In genomic region chr1:26097696-26098095, GRCh38 we compare ENCODE assay signal across 15 cellular contexts. TPM values are rescaled to one million over a fixed set of nuclear protein-coding genes. Genes with fewer than 3 reads are reported as not detected.
A peak's percentile ranks its signal among the peaks of the same experiment; 100 is the strongest.
DNase-seq lines count a peak whose midpoint lies in the region; ATAC-seq and TF ChIP-seq lines count a peak whose summit lies in the region.
"Had no signal": no experiment of that assay in that cellular context is flagged by ENCODE, and none has a peak within 500 bp of the region (broad histone marks: within the 10 kb centered on the region; RNA-seq: fewer than 3 reads in every experiment).

No MANE protein-coding gene starts in this region.

- peaks cover 5 to 15% of the 10 kb centered on the region in 2 donors for H3K27me3 Mint-ChIP-seq in CD8-positive, alpha-beta memory T cell

- no peaks in the 10 kb centered on the region for H3K36me3 ChIP-seq in GM23248 (ENCODE audit: low read depth)
- no peaks in the 10 kb centered on the region for H3K36me3 ChIP-seq in CD8-positive, alpha-beta memory T cell (ENCODE audit: insufficient read depth, low read length)
- H3K36me3 ChIP-seq: pancreas, transverse colon had no signal

- in situ Hi-C loops in GM23248 (cut with MboI) = no loop called here

- no peaks in the 10 kb centered on the region for H3K79me2 ChIP-seq in GM23248 (ENCODE audit: insufficient read depth)

- H4K20me1 ChIP-seq in GM23248 (ENCODE audit: insufficient read depth) = no peaks in the 10 kb centered on the region

- no peaks in the 10 kb centered on the region for H3K36me3 Mint-ChIP-seq in CD8-positive, alpha-beta memory T cell

- H3K9me2 ChIP-seq in GM23248 (ENCODE audit: insufficient read depth) = no peaks in the 10 kb centered on the region

- H3K9me3 Mint-ChIP-seq in CD8-positive, alpha-beta memory T cell = no peaks in the 10 kb centered on the region
- H3K9me3 Mint-ChIP-seq: activated naive CD4-positive, alpha-beta T cell treated with anti-CD3 and anti-CD28 coated beads for 36 hours had no signal

- H3K4me3 Mint-ChIP-seq in CD8-positive, alpha-beta memory T cell = no peak overlapping the region
- H3K4me3 Mint-ChIP-seq: activated naive CD4-positive, alpha-beta T cell treated with anti-CD3 and anti-CD28 coated beads for 36 hours had no signal

- H2AFZ ChIP-seq in GM23248 = no peak overlapping the region

- CTCF ChIA-PET in CD8-positive, alpha-beta memory T cell (lab: Charles Lee) = interaction anchor here (0.8 to 1.4 kb wide), 2 partner anchors 47 to 73 kb away, joined by 3 read pairs; no protein-coding TSS in a partner anchor

- peaks cover 18% of the 10 kb centered on the region for H3F3A ChIP-seq in GM23248 (ENCODE audit: insufficient read depth)

- H3K27me3 ChIP-seq in GM23248 (replicated peaks; ENCODE audit: insufficient read depth) = peaks cover 21% of the 10 kb centered on the region
- peaks cover 3% of the 10 kb centered on the region for H3K27me3 ChIP-seq in foreskin keratinocyte
- H3K27me3 ChIP-seq in CD8-positive, alpha-beta memory T cell (ENCODE audit: insufficient read depth, low read length, poor library complexity, severe bottlenecking) = no peaks in the 10 kb centered on the region
- H3K27me3 ChIP-seq: pancreas had no signal

- ATAC-seq in foreskin keratinocyte = peak; percentile 51
- ATAC-seq: pancreas had no signal

- no peak for TF ChIP-seq CTCF in foreskin keratinocyte (conservative IDR thresholded peaks at IDR 0.05)

- POLR2A ChIA-PET in CD8-positive, alpha-beta memory T cell (lab: Charles Lee) = no interaction called here

- peak; percentile 79 for DNase-seq in A172 (ENCODE audit: low spot score)
- peak; percentile 57 for DNase-seq in GM23248
- peak; percentile 46 for DNase-seq in SW480 (ENCODE audit: low spot score)
- DNase-seq in foreskin keratinocyte = peak; percentile 45 to 75
- DNase-seq in activated naive CD4-positive, alpha-beta T cell treated with anti-CD3 and anti-CD28 coated beads, Interleukin-2, amount 50 U/mL, for 16 hours = no peak
- no peak for DNase-seq in CD8-positive, alpha-beta memory T cell
- DNase-seq in retina = no peak
- DNase-seq in NCI-H1436 (lab: John Stamatoyannopoulos, UW) = no peak
- DNase-seq: activated CD4-positive, alpha-beta T cell treated with anti-CD3 and anti-CD28 coated beads, Interleukin-2, amount 50 U/mL, for 1 hour; activated naive CD4-positive, alpha-beta T cell treated with anti-CD3 and anti-CD28 coated beads for 36 hours; AML-193; pancreas; transverse colon had no signal

- peaks cover 12% of the 10 kb centered on the region for H3K4me1 ChIP-seq in GM23248 (ENCODE audit: insufficient read depth)
- H3K4me1 ChIP-seq in foreskin keratinocyte = peaks cover 12% of the 10 kb centered on the region
- no peaks in the 10 kb centered on the region for H3K4me1 ChIP-seq in CD8-positive, alpha-beta memory T cell (ENCODE audit: insufficient read depth, low read length)
- H3K4me1 ChIP-seq: transverse colon had no signal

- H3K27ac ChIP-seq in GM23248 (no peak overlapping the region), foreskin keratinocyte (no peak overlapping the region)
- no peak overlapping the region for H3K27ac ChIP-seq in CD8-positive, alpha-beta memory T cell (ENCODE audit: low read depth, low read length)
- H3K27ac ChIP-seq: pancreas, transverse colon had no signal

- no peak overlapping the region for H3K9ac ChIP-seq in GM23248

- peak overlapping the region; percentile 62 for H3K4me2 ChIP-seq in GM23248 (ENCODE audit: unreplicated experiment)

- H3K4me3 ChIP-seq in GM23248 = no peak overlapping the region
- no peak overlapping the region for H3K4me3 ChIP-seq in CD8-positive, alpha-beta memory T cell (ENCODE audit: low read length)
- H3K4me3 ChIP-seq: pancreas, transverse colon had no signal

- H3K9me3 ChIP-seq in GM23248 (ENCODE audit: low read depth) = no peaks in the 10 kb centered on the region
- no peaks in the 10 kb centered on the region for H3K9me3 ChIP-seq in CD8-positive, alpha-beta memory T cell (ENCODE audit: low read length)
- H3K9me3 ChIP-seq: pancreas, transverse colon had no signal

- H3K27ac Mint-ChIP-seq in CD8-positive, alpha-beta memory T cell = no peak overlapping the region
- H3K27ac Mint-ChIP-seq: activated naive CD4-positive, alpha-beta T cell treated with anti-CD3 and anti-CD28 coated beads for 36 hours had no signal

- no peaks in the 10 kb centered on the region for H3K4me1 Mint-ChIP-seq in CD8-positive, alpha-beta memory T cell

RNA-seq across cellular contexts. Expression of gene PDIK1L, which starts 13.9 kb away (rescaled TPM):
- 4.4 and 6.1 TPM in 2 replicates for total RNA-seq in A172 (2014; rRNA removed; shearing (Covaris generic))
- 6.6 and 6.8 TPM in 2 replicates for total RNA-seq in GM23248 (2014; rRNA removed; shearing (Covaris generic))
- polyA plus RNA-seq in GM23248 (2016; fragmentation: Nextera tagmentation; extraction: Ambion mirVana) = 2.9 and 3.5 TPM in 2 replicates
- 2.7 TPM in 2 replicates for total RNA-seq in foreskin keratinocyte
- polyA plus RNA-seq in foreskin keratinocyte = 0.72 and 1.0 TPM in 2 replicates
- 10 to 100 TPM; 14.5 to 14.6 TPM for total RNA-seq in CD8-positive, alpha-beta memory T cell
- polyA plus RNA-seq in CD8-positive, alpha-beta memory T cell = 4.2 TPM

RNA-seq across cellular contexts. Expression of gene TRIM63, which starts 30.3 kb away (rescaled TPM):
- not detected in 2 replicates for total RNA-seq in A172 (2014; rRNA removed; shearing (Covaris generic))
- total RNA-seq in GM23248 (2014; rRNA removed; shearing (Covaris generic)) = not detected in 2 replicates
- polyA plus RNA-seq in GM23248 (2016; fragmentation: Nextera tagmentation; extraction: Ambion mirVana) = not detected in 2 replicates
- total RNA-seq in foreskin keratinocyte = not detected in 2 replicates
- not detected in 2 replicates for polyA plus RNA-seq in foreskin keratinocyte
- total RNA-seq in CD8-positive, alpha-beta memory T cell = not detected
- not detected for polyA plus RNA-seq in CD8-positive, alpha-beta memory T cell
- total RNA-seq: T-helper 1 cell treated with Interleukin-12 subunit alpha and Interleukin-12 subunit beta and Interleukin-4 antibody, amounts not matched to agents 30 ng/mL and 1 ng/mL, for 36 hours had no signal

RNA-seq across cellular contexts. Expression of gene SLC30A2, which starts 51.8 kb away (rescaled TPM):
- total RNA-seq in A172 (2014; rRNA removed; shearing (Covaris generic)) = not detected in 2 replicates
- total RNA-seq in GM23248 (2014; rRNA removed; shearing (Covaris generic)) = not detected in 2 replicates
- polyA plus RNA-seq in GM23248 (2016; fragmentation: Nextera tagmentation; extraction: Ambion mirVana) (0.14 TPM in 1 of 2 replicates, not detected in the other), foreskin keratinocyte (not detected in 2 replicates)
- total RNA-seq in foreskin keratinocyte = not detected in 2 replicates
- not detected for total RNA-seq in CD8-positive, alpha-beta memory T cell
- not detected for polyA plus RNA-seq in CD8-positive, alpha-beta memory T cell
- total RNA-seq: activated naive CD4-positive, alpha-beta T cell treated with anti-CD3 and anti-CD28 coated beads for 36 hours; mesenteric fat pad; T-helper 1 cell treated with Interleukin-12 subunit alpha and Interleukin-12 subunit beta and Interleukin-4 antibody, amounts not matched to agents 30 ng/mL and 1 ng/mL, for 36 hours had no signal

Comparison
In these comparisons a context has a peak if more than half of its experiments do, and no peak if none do; other contexts are left out.
1. DNase-seq: peak in A172 (single experiment), GM23248 (single experiment), SW480 (single experiment) and foreskin keratinocyte (2 of 2); none in activated naive CD4-positive, alpha-beta T cell treated with anti-CD3 and anti-CD28 coated beads, Interleukin-2, amount 50 U/mL, for 16 hours (single experiment), CD8-positive, alpha-beta memory T cell (0 of 5), retina (single experiment) and NCI-H1436 (single experiment).